In the genomic region with DNA sequence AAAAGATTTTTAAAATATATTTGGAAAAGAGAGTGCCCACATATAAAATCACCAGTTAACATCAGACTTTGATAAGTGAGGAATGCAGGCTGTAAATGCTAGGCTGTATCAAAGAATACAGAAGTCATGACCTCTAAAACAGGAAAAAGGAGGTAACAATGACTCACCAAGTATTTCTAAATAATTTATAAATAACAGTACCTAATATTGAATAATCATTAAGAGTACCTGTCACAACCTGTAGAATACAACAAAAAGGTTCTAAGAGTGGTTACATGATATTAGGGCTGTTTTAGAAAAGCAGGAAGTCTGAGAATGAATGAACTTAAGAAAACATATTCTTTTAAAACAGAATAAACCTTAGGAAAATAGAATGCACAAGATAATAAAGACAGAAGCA, we compare ENCODE assay signal across 37 cellular contexts.
DNase-seq lines count a peak whose midpoint lies in the region; FAIRE-seq and TF ChIP-seq lines count a peak whose summit lies in the region.
"Had no signal": no experiment of that assay in that cellular context is flagged by ENCODE, and none has a peak within 500 bp of the region (broad histone marks: within the 10 kb centered on the region; RNA-seq: fewer than 3 reads in every experiment).

No MANE protein-coding gene starts in this region.

- no peak overlapping the region for H3K4me3 ChIP-seq in mammary epithelial cell (replicated peaks in 1 of 3; ENCODE audit: insufficient read depth in 1 of 3, low read depth in 2 of 3, low read length in 3 of 3)
- H3K4me3 ChIP-seq in bronchial epithelial cell (ENCODE audit: low read depth, low read length), result no peak overlapping the region
- no peak overlapping the region for H3K4me3 ChIP-seq in epithelial cell of esophagus (ENCODE audit: low read length)
- no peak overlapping the region for H3K4me3 ChIP-seq in keratinocyte (ENCODE audit: control insufficient read depth in 2 of 3, extremely low read depth in 1 of 3, insufficient read depth in 2 of 3, low read depth in 1 of 3, low read length in 3 of 3)
- H3K4me3 ChIP-seq: A549; BLaER1; BLaER1 treated with 17β-estradiol and CSF1 and Interleukin-3, amounts not matched to agents 10 nM and 100 nM had no signal

- H3K4me3 Mint-ChIP-seq in MCF 10A (ENCODE audit: unreplicated experiment), result no peak overlapping the region
- H3K4me3 Mint-ChIP-seq: B cell; CD14-positive monocyte; CD4-positive, alpha-beta memory T cell; CD4-positive, alpha-beta T cell; CD4-positive, CD25-positive, alpha-beta regulatory T cell; CD8-positive, alpha-beta memory T cell; CD8-positive, alpha-beta T cell had no signal

- no peak overlapping the region for H3K27ac Mint-ChIP-seq in MCF 10A (ENCODE audit: low read depth, unreplicated experiment)
- H3K27ac Mint-ChIP-seq: B cell; CD14-positive monocyte; CD4-positive, alpha-beta memory T cell; CD4-positive, alpha-beta T cell; CD4-positive, CD25-positive, alpha-beta regulatory T cell; CD8-positive, alpha-beta memory T cell; CD8-positive, alpha-beta T cell had no signal

- H3K4me1 ChIP-seq in mammary epithelial cell (ENCODE audit: insufficient read depth, low read length), result peaks cover 29% of the 10 kb centered on the region
- H3K4me1 ChIP-seq in keratinocyte (ENCODE audit: control insufficient read depth, extremely low read depth, insufficient read depth, low read length), result peaks cover 25% of the 10 kb centered on the region
- H3K4me1 ChIP-seq: BE2C, Caco-2 had no signal

- TF ChIP-seq CTCF in mammary epithelial cell (conservative IDR thresholded peaks at IDR 0.05 in 1 of 2, IDR thresholded peaks at IDR 0.05 in 1 of 2; ENCODE audit: extremely low read depth in 1 of 2, insufficient read depth in 1 of 2, low read depth in 1 of 2, low read length in 2 of 2) (no peak), MCF 10A (IDR thresholded peaks at IDR 0.05; ENCODE audit: unreplicated experiment) (no peak), bronchial epithelial cell (IDR thresholded peaks at IDR 0.05; ENCODE audit: insufficient read depth, low read length, severe bottlenecking) (no peak), epithelial cell of esophagus (IDR thresholded peaks at IDR 0.05; ENCODE audit: insufficient read depth, low read depth, low read length, missing control alignments) (no peak), keratinocyte (optimal IDR thresholded peaks at IDR 0.05 in 1 of 3, IDR thresholded peaks at IDR 0.05 in 1 of 3, conservative IDR thresholded peaks at IDR 0.05 in 1 of 3; ENCODE audit: extremely low read depth in 1 of 3, insufficient read depth in 2 of 3, low read length in 3 of 3) (no peak)

- H2AFZ ChIP-seq in mammary epithelial cell (ENCODE audit: low read depth, low read length) (no peak overlapping the region), keratinocyte (ENCODE audit: control insufficient read depth, low read length) (no peak overlapping the region)

- DNase-seq in mammary epithelial cell, result peak; percentile 36
- DNase-seq in MCF 10A (ENCODE audit: unreplicated experiment), result no peak
- peak; percentile 86 for DNase-seq in bronchial epithelial cell (ENCODE audit: low read depth)
- DNase-seq in epithelial cell of esophagus (ENCODE audit: low read depth), result peak; percentile 61
- peak; percentile 19 for DNase-seq in keratinocyte (ENCODE audit: low read depth, low spot score)
- no peak for DNase-seq in cerebellar nuclear complex (lab: John Stamatoyannopoulos, UW)
- DNase-seq in NCI-H2196 treated with DMSO at 0.1 percent for 48 hours (lab: John Stamatoyannopoulos, UW; ENCODE audit: unreplicated experiment), result no peak
- DNase-seq in NCI-H2107 (lab: John Stamatoyannopoulos, UW), result no peak
- DNase-seq: 8988T; ACHN; AML-193; BE2C; C1 segment of cervical spinal cord; Calu3; CD4-positive, alpha-beta memory T cell; CD4-positive, CD25-positive, alpha-beta regulatory T cell; CD8-positive, alpha-beta memory T cell; CD8-positive, alpha-beta T cell; COR-L47; DMS 273 treated with DMSO at 0.1 percent for 48 hours; DMS153; DMS53; DMS79; DMS79 treated with DMSO at 0.1 percent for 48 hours; DND-41; EL had no signal

- no peaks in the 10 kb centered on the region for H3K4me1 Mint-ChIP-seq in MCF 10A (ENCODE audit: insufficient read depth, unreplicated experiment)
- H3K4me1 Mint-ChIP-seq: CD4-positive, alpha-beta memory T cell; CD4-positive, CD25-positive, alpha-beta regulatory T cell; CD8-positive, alpha-beta memory T cell had no signal

- peaks cover 15% of the 10 kb centered on the region for H3K9me3 Mint-ChIP-seq in MCF 10A (ENCODE audit: unreplicated experiment)

- H3K27me3 ChIP-seq in mammary epithelial cell (ENCODE audit: insufficient read depth, low read length) (no peaks in the 10 kb centered on the region), bronchial epithelial cell (ENCODE audit: control insufficient read depth, insufficient read depth, low read length) (no peaks in the 10 kb centered on the region), keratinocyte (ENCODE audit: control insufficient read depth, extremely low read depth, insufficient read depth, low read length) (no peaks in the 10 kb centered on the region)
- H3K27me3 ChIP-seq: BE2C, BLaER1 had no signal

- H3K27me3 Mint-ChIP-seq in MCF 10A (ENCODE audit: insufficient read depth, unreplicated experiment), result no peaks in the 10 kb centered on the region

- CTCF ChIA-PET in mammary epithelial cell (lab: Charles Lee; ENCODE audit: low non-redundant PET), result no interaction called here
- CTCF ChIA-PET in MCF 10A (lab: Yijun Ruan, JAX), result interaction anchor here (0.9 kb wide), 1 partner anchor 155 kb away, joined by 3 read pairs; no protein-coding TSS in a partner anchor

- H4K20me1 ChIP-seq in mammary epithelial cell (ENCODE audit: insufficient read depth, low read length) (no peaks in the 10 kb centered on the region), keratinocyte (ENCODE audit: control insufficient read depth, extremely low read depth, insufficient read depth, low read length) (no peaks in the 10 kb centered on the region)
- H4K20me1 ChIP-seq: BLaER1; BLaER1 treated with 17β-estradiol and CSF1 and Interleukin-3, amounts not matched to agents 10 nM and 100 nM had no signal

- H3K9me3 ChIP-seq in mammary epithelial cell (replicated peaks; ENCODE audit: insufficient read depth, low read length) (no peaks in the 10 kb centered on the region), keratinocyte (ENCODE audit: control insufficient read depth, low read depth, low read length) (no peaks in the 10 kb centered on the region)
- H3K9me3 ChIP-seq: BE2C had no signal

- dilution Hi-C loops in mammary epithelial cell (cut with HindIII; ENCODE audit: low sequenced_read_pairs), result no loop called here
- dilution Hi-C loops in keratinocyte (cut with MboI; ENCODE audit: extremely low pct_ligation_motif_present, low sequenced_read_pairs), result no loop called here

- POLR2A ChIA-PET in MCF 10A (lab: Yijun Ruan, JAX), result no interaction called here

- H3K79me2 ChIP-seq in mammary epithelial cell (ENCODE audit: insufficient read depth, low read length) (no peaks in the 10 kb centered on the region), keratinocyte (ENCODE audit: control insufficient read depth, insufficient read depth, low read length) (no peaks in the 10 kb centered on the region)

- no peak for FAIRE-seq in bronchial epithelial cell (lab: Jason Lieb, UNC)
- no peak for FAIRE-seq in keratinocyte (lab: Jason Lieb, UNC)
- FAIRE-seq: A204.1, A549, D721Med had no signal

- BruUV-seq in mammary epithelial cell (replicated peaks; lab: Mats Ljungman, UMichigan) (no TSS peak), MCF 10A (replicated peaks; lab: Mats Ljungman, UMichigan) (no TSS peak)

- H3K4me2 ChIP-seq in mammary epithelial cell (ENCODE audit: insufficient read depth, low read depth, low read length) (no peak overlapping the region), keratinocyte (ENCODE audit: control insufficient read depth, extremely low read depth, insufficient read depth, low read depth, low read length) (peak overlapping the region; percentile 34)
- H3K4me2 ChIP-seq: A549; BLaER1; BLaER1 treated with 17β-estradiol and CSF1 and Interleukin-3, amounts not matched to agents 10 nM and 100 nM had no signal

- in situ Hi-C loops in mammary epithelial cell (cut with MboI; ENCODE audit: low sequenced_read_pairs in 2 of 2), result loop anchor here in 1 of 2 donors (25.0 kb wide), 1 partner anchor 464 kb away; no protein-coding TSS in a partner anchor

- H3K9ac ChIP-seq in mammary epithelial cell (ENCODE audit: insufficient read depth, low read length) (no peak overlapping the region), keratinocyte (ENCODE audit: control insufficient read depth, extremely low read depth, insufficient read depth, low read length) (no peak overlapping the region)
- H3K9ac ChIP-seq: BLaER1; BLaER1 treated with 17β-estradiol and CSF1 and Interleukin-3, amounts not matched to agents 10 nM and 100 nM had no signal

- H3K27ac ChIP-seq in mammary epithelial cell (ENCODE audit: insufficient read depth, low read depth, low read length), result no peak overlapping the region
- H3K27ac ChIP-seq in keratinocyte (ENCODE audit: control insufficient read depth, insufficient read depth, low read length), result no peak overlapping the region
- H3K27ac ChIP-seq: 22Rv1; BLaER1 treated with 17β-estradiol and CSF1 and Interleukin-3, amounts not matched to agents 10 nM and 100 nM; C4-2B had no signal

- no peaks in the 10 kb centered on the region for H3K9me1 ChIP-seq in keratinocyte (ENCODE audit: control insufficient read depth, extremely low read depth, insufficient read depth, low read length)

- no peaks in the 10 kb centered on the region for H3K36me3 ChIP-seq in mammary epithelial cell (ENCODE audit: insufficient read depth, low read length)
- no peaks in the 10 kb centered on the region for H3K36me3 ChIP-seq in bronchial epithelial cell (ENCODE audit: control insufficient read depth, insufficient read depth, low read length)
- H3K36me3 ChIP-seq in keratinocyte (ENCODE audit: control insufficient read depth in 2 of 2, extremely low read depth in 1 of 2, insufficient read depth in 2 of 2, low read length in 2 of 2), result no peaks in the 10 kb centered on the region
- H3K36me3 ChIP-seq: BE2C; BLaER1; BLaER1 treated with 17β-estradiol and CSF1 and Interleukin-3, amounts not matched to agents 10 nM and 100 nM had no signal

- H3K36me3 Mint-ChIP-seq in MCF 10A (ENCODE audit: insufficient read depth, unreplicated experiment), result no peaks in the 10 kb centered on the region
- H3K36me3 Mint-ChIP-seq: CD14-positive monocyte; CD4-positive, alpha-beta memory T cell; CD4-positive, CD25-positive, alpha-beta regulatory T cell; CD8-positive, alpha-beta memory T cell; CD8-positive, alpha-beta T cell had no signal

- intact Hi-C loops in mammary epithelial cell (cut with micrococcal nuclease) (no loop called here), MCF 10A (cut with micrococcal nuclease) (loop anchor here (1.0 kb wide), 1 partner anchor 30 kb away; no protein-coding TSS in a partner anchor)

Comparison
In these comparisons a context has a peak if more than half of its experiments do, and no peak if none do; other contexts are left out.
1. DNase-seq: peak in mammary epithelial cell (single experiment), bronchial epithelial cell (single experiment), epithelial cell of esophagus (single experiment) and keratinocyte (single experiment); none in MCF 10A (single experiment), cerebellar nuclear complex (0 of 2), NCI-H2196 treated with DMSO at 0.1 percent for 48 hours (single experiment) and NCI-H2107 (single experiment).